2 cellular contexts compared by ENCODE assay signal in genomic region chr9:93198839-93199625, GRCh38.
TF ChIP-seq lines count a peak whose summit lies in the region.

No MANE protein-coding gene starts in this region.

TF ChIP-seq in GM23338, 12 proteins besides CTCF, POLR2A, EP300 and RAD21 (continued from another document):
- no peak for TF ChIP-seq ZNF331 (CRISPR knock-in tag; IDR thresholded peaks at IDR 0.05; ENCODE audit: low read depth)
- no peak for TF ChIP-seq POLR2AphosphoS5 (IDR thresholded peaks at IDR 0.05; ENCODE audit: low read depth)
- no peak for TF ChIP-seq ZNF114 (CRISPR knock-in tag; IDR thresholded peaks at IDR 0.05)
- TF ChIP-seq STAT1 (IDR thresholded peaks at IDR 0.05; ENCODE audit: unreplicated experiment) = no peak
- TF ChIP-seq REST (IDR thresholded peaks at IDR 0.05; ENCODE audit: unreplicated experiment) = no peak
- no peak for TF ChIP-seq ETS1 (IDR thresholded peaks at IDR 0.05)
- TF ChIP-seq NANOG (IDR thresholded peaks at IDR 0.05; ENCODE audit: borderline replicate concordance) = no peak
- TF ChIP-seq ZNF462 (CRISPR knock-in tag; IDR thresholded peaks at IDR 0.05) = no peak
- no peak for TF ChIP-seq CREB1 (CRISPR knock-in tag; IDR thresholded peaks at IDR 0.05; ENCODE audit: low read depth)

TF ChIP-seq in HepG2, 621 proteins besides CTCF, POLR2A, EP300 and RAD21:
- TF ChIP-seq ZNF687 (CRISPR knock-in tag; IDR thresholded peaks at IDR 0.05) (peak; percentile 41), ATF6 (CRISPR knock-in tag; conservative IDR thresholded peaks at IDR 0.05) (no peak), MED8 (CRISPR knock-in tag; IDR thresholded peaks at IDR 0.05; ENCODE audit: insufficient replicate concordance) (no peak), ZSCAN12 (CRISPR knock-in tag; IDR thresholded peaks at IDR 0.05) (no peak), ZNF335 (CRISPR knock-in tag; IDR thresholded peaks at IDR 0.05) (no peak), ZFY (CRISPR knock-in tag; IDR thresholded peaks at IDR 0.05) (no peak), SMAD9 (CRISPR knock-in tag; IDR thresholded peaks at IDR 0.05) (no peak)
